In genomic region chr11:76424379-76424778, GRCh38 we compare ENCODE assay signal across 16 cellular contexts. TPM values are rescaled to one million over a fixed set of nuclear protein-coding genes. Genes with fewer than 3 reads are reported as not detected.
DNase-seq lines count a peak whose midpoint lies in the region; ATAC-seq and TF ChIP-seq lines count a peak whose summit lies in the region.
"Had no signal": no experiment of that assay in that cellular context is flagged by ENCODE, and none has a peak within 500 bp of the region (broad histone marks: within the 10 kb centered on the region; RNA-seq: fewer than 3 reads in every experiment).

No MANE protein-coding gene starts in this region.

- H4K20me1 ChIP-seq in Karpas-422 (ENCODE audit: insufficient read depth, low read depth, low read length): no peaks in the 10 kb centered on the region

- H3K4me3 ChIP-seq in Karpas-422 (ENCODE audit: low read length) (no peak overlapping the region), H7 (ENCODE audit: insufficient read depth, low read depth, low read length) (no peak overlapping the region)
- H3K4me3 ChIP-seq: vagina had no signal

- CTCF ChIA-PET in HEK293T (lab: Yijun Ruan, JAX): interaction anchor here (0.6 to 0.9 kb wide), 2 partner anchors 10 to 13 kb away, joined by 3 to 5 read pairs; no protein-coding TSS in a partner anchor

- H3K79me2 ChIP-seq in Karpas-422 (ENCODE audit: low read length): no peaks in the 10 kb centered on the region

- H3K9me2 ChIP-seq in Karpas-422 (replicated peaks; ENCODE audit: insufficient read depth, low read length): no peaks in the 10 kb centered on the region

- no peak overlapping the region for H3K27ac ChIP-seq in Karpas-422 (ENCODE audit: low read length)
- H3K27ac ChIP-seq: vagina had no signal

- POLR2A ChIA-PET in HEK293T (lab: Yijun Ruan, JAX): interaction anchor here (1.2 kb wide), 1 partner anchor 17 kb away, joined by 3 read pairs; no protein-coding TSS in a partner anchor

- no peaks in the 10 kb centered on the region for H3K36me3 Mint-ChIP-seq in natural killer cell treated with Interleukin-12 subunit alpha and Interleukin-12 subunit beta and Interleukin-15 and Interleukin-18, amount 100 ng/mL, for 72 hours
- H3K36me3 Mint-ChIP-seq in natural killer cell: no peaks in the 10 kb centered on the region
- H3K36me3 Mint-ChIP-seq: activated naive CD8-positive, alpha-beta T cell; WTC11 had no signal

- no peak overlapping the region for H3K27ac Mint-ChIP-seq in natural killer cell treated with Interleukin-12 subunit alpha and Interleukin-12 subunit beta and Interleukin-15 and Interleukin-18, amount 100 ng/mL, for 72 hours
- H3K27ac Mint-ChIP-seq in natural killer cell: no peak overlapping the region
- peak overlapping the region in 1 of 2 donors; percentile 31 for H3K27ac Mint-ChIP-seq in stimulated activated naive CD8-positive, alpha-beta T cell treated with anti-CD3 and anti-CD28 coated beads, Interleukin-15, amount 100 ng/mL, for 72 hours
- H3K27ac Mint-ChIP-seq: activated naive CD8-positive, alpha-beta T cell; WTC11 had no signal

- peaks cover 0 to 10% of the 10 kb centered on the region in 2 donors for H3K27me3 Mint-ChIP-seq in natural killer cell treated with Interleukin-12 subunit alpha and Interleukin-12 subunit beta and Interleukin-15 and Interleukin-18, amount 100 ng/mL, for 72 hours
- H3K27me3 Mint-ChIP-seq in natural killer cell (ENCODE audit: low read depth in 2 of 2): peaks cover 0 to 11% of the 10 kb centered on the region in 2 donors
- H3K27me3 Mint-ChIP-seq in stimulated activated naive CD8-positive, alpha-beta T cell treated with anti-CD3 and anti-CD28 coated beads, Interleukin-15, amount 100 ng/mL, for 72 hours: peaks cover 30% of the 10 kb centered on the region

- H3K36me3 ChIP-seq in Karpas-422 (ENCODE audit: insufficient read depth, low read length) (no peaks in the 10 kb centered on the region), H7 (replicated peaks; ENCODE audit: control insufficient read depth, insufficient read depth, low read length) (no peaks in the 10 kb centered on the region)
- H3K36me3 ChIP-seq: vagina had no signal

- no peak for TF ChIP-seq CTCF in natural killer cell (IDR thresholded peaks at IDR 0.05)

- H3K27me3 ChIP-seq in Karpas-422 (ENCODE audit: low read length) (no peaks in the 10 kb centered on the region), H7 (ENCODE audit: control insufficient read depth, insufficient read depth, low read length) (no peaks in the 10 kb centered on the region)
- H3K27me3 ChIP-seq: vagina had no signal

- 0 out of 2 replicates have a peak, but pooled peaks cover 2% of the 10 kb centered on the region for H3K4me1 ChIP-seq in Karpas-422 (ENCODE audit: low read length)
- H3K4me1 ChIP-seq: vagina had no signal

- peak overlapping the region; percentile 0 for H3K4me3 Mint-ChIP-seq in natural killer cell treated with Interleukin-12 subunit alpha and Interleukin-12 subunit beta and Interleukin-15 and Interleukin-18, amount 100 ng/mL, for 72 hours
- H3K4me3 Mint-ChIP-seq in natural killer cell: no peak overlapping the region
- H3K4me3 Mint-ChIP-seq in stimulated activated naive CD8-positive, alpha-beta T cell treated with anti-CD3 and anti-CD28 coated beads, Interleukin-15, amount 100 ng/mL, for 72 hours: peak overlapping the region in 1 of 2 donors; percentile 3
- H3K4me3 Mint-ChIP-seq: activated naive CD8-positive, alpha-beta T cell; WTC11 had no signal

- no peaks in the 10 kb centered on the region for H3K9me3 ChIP-seq in Karpas-422 (ENCODE audit: low read length)
- H3K9me3 ChIP-seq: vagina had no signal

- no peak for DNase-seq in natural killer cell treated with Interleukin-12 subunit alpha and Interleukin-12 subunit beta and Interleukin-15 and Interleukin-18, amount 100 ng/mL, for 72 hours (ENCODE audit: low spot score)
- DNase-seq in natural killer cell: no peak
- peak; percentile 24 for DNase-seq in Karpas-422
- peak in 1 of 2 donors; percentile 21 for DNase-seq in stimulated activated naive CD8-positive, alpha-beta T cell treated with anti-CD3 and anti-CD28 coated beads, Interleukin-15, amount 100 ng/mL, for 72 hours
- DNase-seq in A172 (ENCODE audit: low spot score): no peak
- no peak for DNase-seq in H7
- DNase-seq in HEK293T (ENCODE audit: extremely low spot score): no peak
- DNase-seq: central memory CD4-positive, alpha-beta T cell; DMS79; NCI-H1048; NCI-H2227 treated with DMSO at 0.1 percent for 48 hours; posterior cingulate gyrus had no signal

- peaks cover 6 to 8% of the 10 kb centered on the region in 2 donors for H3K4me1 Mint-ChIP-seq in natural killer cell treated with Interleukin-12 subunit alpha and Interleukin-12 subunit beta and Interleukin-15 and Interleukin-18, amount 100 ng/mL, for 72 hours (ENCODE audit: low read depth in 2 of 2)
- no peaks in the 10 kb centered on the region for H3K4me1 Mint-ChIP-seq in natural killer cell
- H3K4me1 Mint-ChIP-seq in stimulated activated naive CD8-positive, alpha-beta T cell treated with anti-CD3 and anti-CD28 coated beads, Interleukin-15, amount 100 ng/mL, for 72 hours: peaks cover 13% of the 10 kb centered on the region

- H3K4me2 ChIP-seq in Karpas-422 (ENCODE audit: low read depth, low read length, poor library complexity, severe bottlenecking): no peak overlapping the region

- peak in 1 of 2 donors; percentile 64 for ATAC-seq in natural killer cell treated with Interleukin-12 subunit alpha and Interleukin-12 subunit beta and Interleukin-15 and Interleukin-18, amount 100 ng/mL, for 72 hours
- ATAC-seq in natural killer cell (no peak), GM21447 (IDR thresholded peaks at IDR 0.05; ENCODE audit: unreplicated experiment) (peak; percentile 74)
- peak; percentile 91 for ATAC-seq in stimulated activated naive CD8-positive, alpha-beta T cell treated with anti-CD3 and anti-CD28 coated beads, Interleukin-15, amount 100 ng/mL, for 72 hours
- ATAC-seq: WTC11 had no signal

- H2AFZ ChIP-seq in Karpas-422 (ENCODE audit: low read length): no peak overlapping the region

- no peaks in the 10 kb centered on the region for H3K9me3 Mint-ChIP-seq in natural killer cell treated with Interleukin-12 subunit alpha and Interleukin-12 subunit beta and Interleukin-15 and Interleukin-18, amount 100 ng/mL, for 72 hours
- no peaks in the 10 kb centered on the region for H3K9me3 Mint-ChIP-seq in natural killer cell
- no peaks in the 10 kb centered on the region for H3K9me3 Mint-ChIP-seq in stimulated activated naive CD8-positive, alpha-beta T cell treated with anti-CD3 and anti-CD28 coated beads, Interleukin-15, amount 100 ng/mL, for 72 hours
- H3K9me3 Mint-ChIP-seq: WTC11 had no signal

- no peak overlapping the region for H3K9ac ChIP-seq in Karpas-422 (ENCODE audit: low read length)

- intact Hi-C loops in natural killer cell (cut with micrococcal nuclease): no loop called here

TF ChIP-seq in HEK293T, 16 proteins besides CTCF, POLR2A, EP300 and RAD21:
- no peak for TF ChIP-seq BHLHE40 (IDR thresholded peaks at IDR 0.05; ENCODE audit: borderline replicate concordance)
- no peak for TF ChIP-seq SUZ12 (IDR thresholded peaks at IDR 0.05)
- no peak for TF ChIP-seq FOXA1 (IDR thresholded peaks at IDR 0.05)
- no peak for TF ChIP-seq FOXK2 (IDR thresholded peaks at IDR 0.05)
- TF ChIP-seq ELF4 (IDR thresholded peaks at IDR 0.05): no peak
- no peak for TF ChIP-seq ZNF384 (IDR thresholded peaks at IDR 0.05)
- TF ChIP-seq TARDBP (IDR thresholded peaks at IDR 0.05): no peak

RNA-seq across cellular contexts. Expression of gene EMSY, which starts 20.4 kb away (rescaled TPM):
- 10 to 100 TPM; 31.1 to 45.7 TPM for total RNA-seq in natural killer cell treated with Interleukin-12 subunit alpha and Interleukin-12 subunit beta and Interleukin-15 and Interleukin-18, amount 100 ng/mL, for 72 hours
- total RNA-seq in natural killer cell: 10 to 100 TPM; 36.0 to 43.8 (median 39.4) TPM
- total RNA-seq in Karpas-422 (2014; rRNA removed; shearing (Covaris generic); ENCODE audit: low replicate concordance): 40.3 and 45.2 TPM in 2 replicates
- total RNA-seq in A172 (2014; rRNA removed; shearing (Covaris generic)): 17.9 and 29.2 TPM in 2 replicates
- 22.1 and 27.3 TPM in 2 replicates for total RNA-seq in H7 (2014; rRNA removed; shearing (Covaris generic))

RNA-seq across cellular contexts. Expression of gene GVQW3, which starts 43.3 kb away (rescaled TPM):
- total RNA-seq in natural killer cell treated with Interleukin-12 subunit alpha and Interleukin-12 subunit beta and Interleukin-15 and Interleukin-18, amount 100 ng/mL, for 72 hours: 1 to 10 TPM; 3.0 to 4.0 TPM
- total RNA-seq in natural killer cell: 1 to 10 TPM; 3.2 to 5.6 (median 4.0) TPM
- 15.8 and 18.5 TPM in 2 replicates for total RNA-seq in Karpas-422 (2014; rRNA removed; shearing (Covaris generic); ENCODE audit: low replicate concordance)
- total RNA-seq in A172 (2014; rRNA removed; shearing (Covaris generic)): 1.1 and 2.1 TPM in 2 replicates
- 4.0 and 5.7 TPM in 2 replicates for total RNA-seq in H7 (2014; rRNA removed; shearing (Covaris generic))

RNA-seq across cellular contexts. Expression of gene THAP12, which starts 43.4 kb away (rescaled TPM):
- total RNA-seq in natural killer cell treated with Interleukin-12 subunit alpha and Interleukin-12 subunit beta and Interleukin-15 and Interleukin-18, amount 100 ng/mL, for 72 hours: 10 to 100 TPM; 43.8 to 49.7 TPM
- 10 to 100 TPM; 56.0 to 66.1 (median 64.3) TPM for total RNA-seq in natural killer cell
- 59.7 and 126 TPM in 2 replicates for total RNA-seq in Karpas-422 (2014; rRNA removed; shearing (Covaris generic); ENCODE audit: low replicate concordance)
- total RNA-seq in A172 (2014; rRNA removed; shearing (Covaris generic)): 61.8 and 94.8 TPM in 2 replicates
- 27.0 and 37.0 TPM in 2 replicates for total RNA-seq in H7 (2014; rRNA removed; shearing (Covaris generic))

Comparison
In these comparisons a context has a peak if more than half of its experiments do, and no peak if none do; other contexts are left out.
1. ATAC-seq: peak in GM21447 (single experiment) and stimulated activated naive CD8-positive, alpha-beta T cell treated with anti-CD3 and anti-CD28 coated beads, Interleukin-15, amount 100 ng/mL, for 72 hours (single experiment); none in natural killer cell (0 of 3).